Comparison of ENCODE assay signal across 8 cellular contexts in the genomic region with DNA sequence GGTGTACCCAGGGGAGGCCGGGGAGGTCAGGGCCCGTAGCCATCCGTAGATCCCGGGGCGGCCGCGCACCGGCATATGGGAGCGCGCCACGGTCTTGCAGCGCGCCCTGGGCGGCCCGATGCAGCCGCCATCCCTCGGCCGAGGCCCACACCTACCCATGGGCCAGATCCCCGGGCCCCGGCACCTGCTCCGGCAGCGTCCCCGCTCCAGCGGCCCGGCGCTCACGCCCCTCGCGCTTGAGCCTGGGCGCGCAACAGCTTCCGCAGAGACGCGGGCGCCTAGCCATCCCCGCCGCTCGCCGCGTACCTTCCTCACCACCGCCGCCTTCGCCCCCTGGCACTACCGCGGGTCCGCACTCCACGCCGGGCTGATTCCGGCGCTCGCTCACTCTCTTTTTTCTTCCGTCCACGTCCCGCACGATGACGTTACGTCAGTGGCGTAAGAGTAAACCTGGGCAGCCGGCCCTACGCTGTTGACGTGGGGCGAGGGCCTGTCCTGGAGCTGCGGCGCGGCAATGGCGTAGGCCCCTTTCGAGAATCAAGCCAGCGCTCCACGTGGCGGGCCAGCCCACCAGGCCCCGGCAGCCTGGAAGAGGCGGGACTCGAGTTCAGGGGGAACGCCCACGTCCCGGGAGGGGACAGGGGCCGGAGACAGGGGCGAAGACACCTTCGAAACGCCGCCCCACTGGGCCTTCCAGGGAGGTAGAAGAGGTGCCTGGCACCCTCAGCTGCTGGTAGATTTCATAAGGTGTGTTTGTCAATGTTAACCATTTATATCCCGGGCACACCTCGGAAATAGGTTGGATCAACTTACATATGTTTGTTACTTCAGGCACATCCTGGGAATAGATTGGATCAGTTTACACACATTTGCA. TPM values are rescaled to one million over a fixed set of nuclear protein-coding genes. Genes with fewer than 3 reads are reported as not detected.
DNase-seq lines count a peak whose midpoint lies in the region; ATAC-seq and TF ChIP-seq lines count a peak whose summit lies in the region.

Gene ALDH18A1, minus strand, starts transcription at position 421 of the 874 bp plus-strand sequence. CDS start 3,334 bp downstream, outside the sequence.

- H3K27ac Mint-ChIP-seq in T-helper 1 cell treated with Interleukin-12 subunit alpha and Interleukin-12 subunit beta and Interleukin-4 antibody, amounts not matched to agents 30 μg/mL and 1 μg/mL, for 36 hours = peak within 1 kb of the TSS; percentile 89

- peaks cover 16% of the 10 kb centered on the region for H3K4me1 Mint-ChIP-seq in T-helper 1 cell treated with Interleukin-12 subunit alpha and Interleukin-12 subunit beta and Interleukin-4 antibody, amounts not matched to agents 30 μg/mL and 1 μg/mL, for 36 hours (ENCODE audit: low read depth)

- peak; percentile 95 for DNase-seq in GM13976 (ENCODE audit: low spot score)
- DNase-seq in NCI-H128 (lab: John Stamatoyannopoulos, UW; ENCODE audit: unreplicated experiment) = peak; percentile 27
- DNase-seq in amniotic epithelial cell (ENCODE audit: low read depth) = peak; percentile 86
- DNase-seq in left ventricle myocardium inferior = peak; percentile 91
- peak; percentile 86 for DNase-seq in prostate gland (ENCODE audit: low spot score)
- DNase-seq in ureter (ENCODE audit: low spot score) = peak; percentile 94

- H3K27ac ChIP-seq in left ventricle myocardium inferior (replicated peaks) (peak within 1 kb of the TSS; percentile 45), prostate gland (peak within 1 kb of the TSS; percentile 57 to 60)

- TF ChIP-seq POLR2A in prostate gland (IDR thresholded peaks at IDR 0.05) = peak; percentile 51

- H3K27me3 ChIP-seq in left ventricle myocardium inferior (ENCODE audit: low read depth) = no peaks in the 10 kb centered on the region
- H3K27me3 ChIP-seq in prostate gland (replicated peaks; ENCODE audit: insufficient read depth) = no peaks in the 10 kb centered on the region

- H3K36me3 Mint-ChIP-seq in T-helper 1 cell treated with Interleukin-12 subunit alpha and Interleukin-12 subunit beta and Interleukin-4 antibody, amounts not matched to agents 30 μg/mL and 1 μg/mL, for 36 hours (ENCODE audit: low read depth) = peaks cover 22% of the 10 kb centered on the region

- ATAC-seq in HG02759 (IDR thresholded peaks at IDR 0.05; ENCODE audit: unreplicated experiment) = peak; percentile 92

- H3K9me3 ChIP-seq in left ventricle myocardium inferior (replicated peaks) = peaks cover 2% of the 10 kb centered on the region
- no peaks in the 10 kb centered on the region for H3K9me3 ChIP-seq in prostate gland

- under 1% methylated on average over 64 of the region's 83 CpGs for WGBS in prostate gland

- H3K36me3 ChIP-seq in left ventricle myocardium inferior (peaks cover 15% of the 10 kb centered on the region), prostate gland (no peaks in the 10 kb centered on the region)

- H3K4me1 ChIP-seq in left ventricle myocardium inferior (peaks cover 20% of the 10 kb centered on the region), prostate gland (replicated peaks) (no peaks in the 10 kb centered on the region)

- H3K27me3 Mint-ChIP-seq in T-helper 1 cell treated with Interleukin-12 subunit alpha and Interleukin-12 subunit beta and Interleukin-4 antibody, amounts not matched to agents 30 μg/mL and 1 μg/mL, for 36 hours (ENCODE audit: low read depth) = no peaks in the 10 kb centered on the region

- in situ Hi-C loops in GM13976 (cut with MboI; ENCODE audit: low sequenced_read_pairs, unreplicated experiment) = no loop called here

- peak within 1 kb of the TSS; percentile 98 for H3K4me3 Mint-ChIP-seq in T-helper 1 cell treated with Interleukin-12 subunit alpha and Interleukin-12 subunit beta and Interleukin-4 antibody, amounts not matched to agents 30 μg/mL and 1 μg/mL, for 36 hours

- H3K4me3 ChIP-seq in left ventricle myocardium inferior (peak within 1 kb of the TSS; percentile 82), prostate gland (peak within 1 kb of the TSS; percentile 79 to 82)

- intact Hi-C loops in left ventricle myocardium inferior (cut with micrococcal nuclease) = no loop called here
- intact Hi-C loops in prostate gland (cut with DNase I) = no loop called here

- no peak for TF ChIP-seq CTCF in GM13976 (IDR thresholded peaks at IDR 0.05; ENCODE audit: borderline replicate concordance, control extremely low read depth, extremely low read depth, insufficient read depth, missing control alignments)
- TF ChIP-seq CTCF in left ventricle myocardium inferior (IDR thresholded peaks at IDR 0.05; ENCODE audit: borderline replicate concordance) = no peak
- TF ChIP-seq CTCF in prostate gland (IDR thresholded peaks at IDR 0.05) = peak in 1 of 4 experiments; percentile 9

- H3K9me3 Mint-ChIP-seq in T-helper 1 cell treated with Interleukin-12 subunit alpha and Interleukin-12 subunit beta and Interleukin-4 antibody, amounts not matched to agents 30 μg/mL and 1 μg/mL, for 36 hours = peaks cover 7% of the 10 kb centered on the region

RNA-seq across cellular contexts. Expression of gene ALDH18A1, which starts in this region (rescaled TPM):
- total RNA-seq in left ventricle myocardium inferior (11.1 TPM), prostate gland (10 to 100 TPM; 33.7 to 55.1 TPM), ureter (68.5 TPM)

Comparison
In these comparisons a context has a peak if more than half of its experiments do, and no peak if none do; other contexts are left out.
1. Peak in every context shown above with its lines: DNase-seq, ATAC-seq, H3K4me3 ChIP-seq and H3K27ac ChIP-seq.
2. DNase-seq: peak in every context shown above with its lines; median percentile 95 in GM13976; 94 in ureter; 91 in left ventricle myocardium inferior; 86 in amniotic epithelial cell; 86 in prostate gland; 27 in NCI-H128.